21 cellular contexts compared by ENCODE assay signal in the genomic region with DNA sequence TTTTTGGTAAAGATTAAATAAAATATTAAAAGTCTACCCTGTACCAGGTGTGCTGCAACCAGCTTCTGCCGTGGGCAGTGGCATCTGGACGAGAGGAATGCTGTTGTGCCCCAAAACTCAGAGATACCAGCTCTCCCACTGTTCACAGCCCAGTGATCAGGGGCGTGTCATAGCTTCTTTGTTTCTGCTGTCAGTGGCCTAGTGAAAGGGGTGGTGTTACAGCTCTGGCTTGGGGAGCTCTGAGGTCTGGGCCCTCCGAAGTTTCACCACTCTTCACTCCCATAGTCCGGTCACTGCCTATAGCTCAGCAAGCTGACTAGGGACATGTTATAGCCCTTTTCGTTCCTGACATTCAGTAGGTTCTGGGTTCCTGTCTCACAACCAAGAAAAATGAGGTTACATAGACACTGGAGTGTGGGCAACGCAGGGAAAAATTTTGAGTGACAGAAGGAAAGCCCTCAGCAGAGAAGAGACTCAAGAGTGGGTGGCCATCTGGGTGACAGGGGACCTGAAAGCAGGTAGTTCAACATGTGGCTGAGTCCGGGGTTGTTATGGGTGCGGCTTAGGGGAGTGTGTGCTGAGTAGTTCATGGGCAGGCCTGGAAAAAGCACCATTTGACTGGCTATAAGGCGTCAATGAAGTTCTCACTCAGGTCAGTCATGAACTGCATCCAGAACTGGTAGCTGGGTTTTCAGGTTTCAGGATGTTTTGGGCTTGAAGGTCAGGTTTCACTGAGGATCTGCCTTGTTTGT.
"Had no signal": no experiment of that assay in that cellular context is flagged by ENCODE, and none has a peak within 500 bp of the region (broad histone marks: within the 10 kb centered on the region; RNA-seq: fewer than 3 reads in every experiment).

No MANE protein-coding gene starts in this region.

- H3K4me3 ChIP-seq: dorsolateral prefrontal cortex, gastroesophageal sphincter, ovary, smooth muscle cell, suprapubic skin, thyroid gland, upper lobe of right lung, vagina had no signal

- H3K4me3 Mint-ChIP-seq: naive thymus-derived CD4-positive, alpha-beta T cell; nephron progenitor cell had no signal

- H3K4me1 Mint-ChIP-seq: naive thymus-derived CD4-positive, alpha-beta T cell had no signal

- H3K4me1 ChIP-seq: gastroesophageal sphincter, suprapubic skin, thyroid gland, upper lobe of right lung, vagina had no signal

- H3K36me3 ChIP-seq: gastroesophageal sphincter, ovary, suprapubic skin, thyroid gland, upper lobe of right lung, vagina had no signal

- H3K4me2 ChIP-seq: smooth muscle cell had no signal

- H3K27me3 Mint-ChIP-seq: naive thymus-derived CD4-positive, alpha-beta T cell had no signal

- H3K27ac Mint-ChIP-seq: naive thymus-derived CD4-positive, alpha-beta T cell; nephron progenitor cell had no signal

- H3K9me3 ChIP-seq: gastroesophageal sphincter, ovary, thyroid gland, upper lobe of right lung, vagina had no signal

- H3K27ac ChIP-seq: dorsolateral prefrontal cortex, gastroesophageal sphincter, ovary, suprapubic skin, thyroid gland, upper lobe of right lung, vagina had no signal

- H3K36me3 Mint-ChIP-seq: naive thymus-derived CD4-positive, alpha-beta T cell had no signal

- DNase-seq: cortex of kidney; dorsolateral prefrontal cortex; effector CD8-positive, alpha-beta T cell; glutamatergic neuron; islet precursor cell; mammary epithelial cell; naive thymus-derived CD4-positive, alpha-beta T cell; nephron progenitor cell; nucleus accumbens; ovary; right cardiac atrium; stimulated activated CD4-positive, alpha-beta T cell treated with anti-CD3 and anti-CD28 coated beads, Interleukin-2, amount 100 ng/mL, for 48 hours; stimulated activated naive CD4-positive, alpha-beta T cell treated with Interleukin-2 at 50 U/mL for 16 hours; thyroid gland; upper lobe of right lung had no signal

- H3K27me3 ChIP-seq: gastroesophageal sphincter, ovary, suprapubic skin, thyroid gland, upper lobe of right lung, vagina had no signal

- H3K9me3 Mint-ChIP-seq: nephron progenitor cell had no signal

- ATAC-seq: esophagus mucosa; gastroesophageal sphincter; left lobe of liver; naive thymus-derived CD4-positive, alpha-beta T cell; right cardiac atrium; upper lobe of right lung had no signal
